Comparison of ENCODE assay signal across 14 cellular contexts in genomic region chr3:191961529-191961928, GRCh38.
"Had no signal": no experiment of that assay in that cellular context is flagged by ENCODE, and none has a peak within 500 bp of the region (broad histone marks: within the 10 kb centered on the region; RNA-seq: fewer than 3 reads in every experiment).

No MANE protein-coding gene starts in this region.

- H3K27ac ChIP-seq: ascending aorta, prostate gland, transverse colon had no signal

- H3K4me1 ChIP-seq: ascending aorta, prostate gland, transverse colon had no signal

- H3K4me3 ChIP-seq: ascending aorta, prostate gland, transverse colon had no signal

- H3K36me3 ChIP-seq: ascending aorta, prostate gland, transverse colon had no signal

- H3K27ac Mint-ChIP-seq: activated naive CD4-positive, alpha-beta T cell treated with anti-CD3 and anti-CD28 coated beads, Interleukin-2, amount 50 U/mL, for 24 hours; effector memory CD8-positive, alpha-beta T cell; memory B cell; natural killer cell treated with Interleukin-12 subunit alpha and Interleukin-12 subunit beta and Interleukin-15 and Interleukin-18, amount 100 ng/mL, for 72 hours; stimulated activated naive CD8-positive, alpha-beta T cell treated with anti-CD3 and anti-CD28 coated beads, Interleukin-15, Interleukin-2, amounts not matched to agents 100 ng/mL and 50 ng/mL, for 24 hours; T-helper 1 cell treated with Interleukin-12 subunit alpha and Interleukin-12 subunit beta and Interleukin-4 antibody, amounts not matched to agents 30 μg/mL and 1 μg/mL, for 36 hours had no signal

- H3K9me3 Mint-ChIP-seq: activated naive CD4-positive, alpha-beta T cell treated with anti-CD3 and anti-CD28 coated beads, Interleukin-2, amount 50 U/mL, for 24 hours; memory B cell; stimulated activated naive CD8-positive, alpha-beta T cell treated with anti-CD3 and anti-CD28 coated beads, Interleukin-15, Interleukin-2, amounts not matched to agents 100 ng/mL and 50 ng/mL, for 24 hours; T-helper 1 cell treated with Interleukin-12 subunit alpha and Interleukin-12 subunit beta and Interleukin-4 antibody, amounts not matched to agents 30 μg/mL and 1 μg/mL, for 36 hours had no signal

- H3K27me3 ChIP-seq: ascending aorta, transverse colon had no signal

- ATAC-seq: effector memory CD8-positive, alpha-beta T cell; natural killer cell treated with Interleukin-12 subunit alpha and Interleukin-12 subunit beta and Interleukin-15 and Interleukin-18, amount 100 ng/mL, for 72 hours; right cardiac atrium had no signal

- H3K36me3 Mint-ChIP-seq: activated naive CD4-positive, alpha-beta T cell treated with anti-CD3 and anti-CD28 coated beads, Interleukin-2, amount 50 U/mL, for 24 hours; memory B cell; natural killer cell treated with Interleukin-12 subunit alpha and Interleukin-12 subunit beta and Interleukin-15 and Interleukin-18, amount 100 ng/mL, for 72 hours had no signal

- H3K9me3 ChIP-seq: ascending aorta, prostate gland, transverse colon had no signal

- H3K4me1 Mint-ChIP-seq: activated naive CD4-positive, alpha-beta T cell treated with anti-CD3 and anti-CD28 coated beads, Interleukin-2, amount 50 U/mL, for 24 hours had no signal

- DNase-seq: activated CD4-positive, alpha-beta T cell treated with anti-CD3 and anti-CD28 coated beads for 1 hour; activated CD4-positive, alpha-beta T cell treated with anti-CD3 and anti-CD28 coated beads, Interleukin-2, amount 50 U/mL, for 4 hours; activated gamma-delta T cell; dermis blood vessel endothelial cell; effector memory CD8-positive, alpha-beta T cell; right cardiac atrium; transverse colon had no signal

- H3K4me3 Mint-ChIP-seq: activated naive CD4-positive, alpha-beta T cell treated with anti-CD3 and anti-CD28 coated beads, Interleukin-2, amount 50 U/mL, for 24 hours; effector memory CD8-positive, alpha-beta T cell; memory B cell; natural killer cell treated with Interleukin-12 subunit alpha and Interleukin-12 subunit beta and Interleukin-15 and Interleukin-18, amount 100 ng/mL, for 72 hours; stimulated activated naive CD8-positive, alpha-beta T cell treated with anti-CD3 and anti-CD28 coated beads, Interleukin-15, Interleukin-2, amounts not matched to agents 100 ng/mL and 50 ng/mL, for 24 hours; T-helper 1 cell treated with Interleukin-12 subunit alpha and Interleukin-12 subunit beta and Interleukin-4 antibody, amounts not matched to agents 30 μg/mL and 1 μg/mL, for 36 hours had no signal

- H3K27me3 Mint-ChIP-seq: activated naive CD4-positive, alpha-beta T cell treated with anti-CD3 and anti-CD28 coated beads, Interleukin-2, amount 50 U/mL, for 24 hours; effector memory CD8-positive, alpha-beta T cell; memory B cell; natural killer cell treated with Interleukin-12 subunit alpha and Interleukin-12 subunit beta and Interleukin-15 and Interleukin-18, amount 100 ng/mL, for 72 hours; stimulated activated naive CD8-positive, alpha-beta T cell treated with anti-CD3 and anti-CD28 coated beads, Interleukin-15, Interleukin-2, amounts not matched to agents 100 ng/mL and 50 ng/mL, for 24 hours had no signal
